ENCODE assay signal across 8 cellular contexts in genomic region chr15:56006371-56006770, GRCh38. TPM values are rescaled to one million over a fixed set of nuclear protein-coding genes. Genes with fewer than 3 reads are reported as not detected.
DNase-seq lines count a peak whose midpoint lies in the region; ATAC-seq and TF ChIP-seq lines count a peak whose summit lies in the region.
"Not testable (repeated sequence)": the region's sequence is repeated elsewhere in the genome, so short reads cannot be mapped to it uniquely, and the experiment has no call there.

No MANE protein-coding gene starts in this region.

- H3K36me3 Mint-ChIP-seq in activated naive CD4-positive, alpha-beta T cell treated with anti-CD3 and anti-CD28 coated beads, Interleukin-2, amount 50 U/mL, for 24 hours; neural progenitor cell: not testable (repeated sequence)

- TF ChIP-seq POLR2A in HCT116 (IDR thresholded peaks at IDR 0.05; ENCODE audit: borderline replicate concordance, extremely low read depth, insufficient read depth, insufficient read length): not testable (repeated sequence)

- H3K4me1 ChIP-seq in HCT116 (ENCODE audit: control insufficient read depth in 1 of 2, insufficient read depth in 2 of 2, low read length in 2 of 2); iPS-18a (ENCODE audit: control insufficient read depth, low read depth, low read length); neural progenitor cell; thoracic aorta (ENCODE audit: control insufficient read depth in 1 of 2, low read depth in 2 of 2): not testable (repeated sequence)

- H3K9ac ChIP-seq in HCT116 (ENCODE audit: low read length); iPS-18a (ENCODE audit: low read length); neural progenitor cell: not testable (repeated sequence)

- H3K9me3 ChIP-seq in HCT116 (ENCODE audit: control insufficient read depth in 1 of 2, insufficient read depth in 1 of 2, low read depth in 1 of 2, low read length in 2 of 2); iPS-18a (ENCODE audit: control insufficient read depth, low read depth, low read length); neural progenitor cell (ENCODE audit: low read depth); thoracic aorta: not testable (repeated sequence)

- not testable (repeated sequence) for ATAC-seq in HCT116
- peak; percentile 67 for ATAC-seq in thoracic aorta (ENCODE audit: insufficient number of reproducible peaks, low FRiP score, low read depth)

- BruUV-seq in HCT116 (replicated peaks; lab: Mats Ljungman, UMichigan): not testable (repeated sequence)

- peaks cover 12% of the 10 kb centered on the region for H3F3A ChIP-seq in neural progenitor cell (ENCODE audit: low read depth)

- peak overlapping the region; percentile 63 for H3K4me2 ChIP-seq in HCT116 (ENCODE audit: low read length)
- H3K4me2 ChIP-seq in neural progenitor cell: not testable (repeated sequence)

- CTCF ChIA-PET in HCT116 (lab: Charles Lee): not testable (repeated sequence)

- TF ChIP-seq RAD21 in HCT116 (IDR thresholded peaks at IDR 0.05; ENCODE audit: low read depth): not testable (repeated sequence)

- H3K9me3 Mint-ChIP-seq in activated naive CD4-positive, alpha-beta T cell treated with anti-CD3 and anti-CD28 coated beads, Interleukin-2, amount 50 U/mL, for 24 hours; neural progenitor cell: not testable (repeated sequence)

- intact Hi-C loops in HCT116 (cut with micrococcal nuclease): not testable (repeated sequence)

- H3K36me3 ChIP-seq in HCT116 (ENCODE audit: control insufficient read depth in 1 of 2, insufficient read depth in 2 of 2, low read length in 2 of 2); iPS-18a (ENCODE audit: control insufficient read depth, low read depth, low read length); neural progenitor cell; thoracic aorta: not testable (repeated sequence)

- POLR2A ChIA-PET in HCT116 (lab: Charles Lee): not testable (repeated sequence)

- peak; percentile 2 for DNase-seq in AG09309 (ENCODE audit: low read depth)
- not testable (repeated sequence) for DNase-seq in HCT116 (ENCODE audit: low read depth, low spot score); coronary artery (ENCODE audit: low spot score); fibroblast of mammary gland (ENCODE audit: low read depth); neural progenitor cell (ENCODE audit: low spot score); thoracic aorta (ENCODE audit: low spot score)

- RAD21 ChIA-PET in HCT116 (lab: Charles Lee; ENCODE audit: low non-redundant PET in 1 of 2, low total read pairs in 2 of 2, uncharacterized antibody in 2 of 2, unreplicated experiment in 2 of 2): not testable (repeated sequence)

- peak overlapping the region; percentile 66 for H3K4me3 Mint-ChIP-seq in activated naive CD4-positive, alpha-beta T cell treated with anti-CD3 and anti-CD28 coated beads, Interleukin-2, amount 50 U/mL, for 24 hours
- H3K4me3 Mint-ChIP-seq in neural progenitor cell: peak overlapping the region; percentile 84

- not testable (repeated sequence) for H3K27ac ChIP-seq in HCT116 (ENCODE audit: low read depth, low read length); iPS-18a (ENCODE audit: low read length); neural progenitor cell
- H3K27ac ChIP-seq in coronary artery (peak overlapping the region; percentile 60 to 66), thoracic aorta (peak overlapping the region; percentile 66 to 72)

- not testable (repeated sequence) for H3K79me2 ChIP-seq in HCT116 (ENCODE audit: insufficient read depth, low read length); neural progenitor cell (ENCODE audit: low read depth)

- H3K4me1 Mint-ChIP-seq in activated naive CD4-positive, alpha-beta T cell treated with anti-CD3 and anti-CD28 coated beads, Interleukin-2, amount 50 U/mL, for 24 hours: peaks cover 23% of the 10 kb centered on the region
- not testable (repeated sequence) for H3K4me1 Mint-ChIP-seq in neural progenitor cell

- H4K20me1 ChIP-seq in HCT116 (ENCODE audit: insufficient read depth); neural progenitor cell (ENCODE audit: low read depth): not testable (repeated sequence)

- TF ChIP-seq CTCF in AG09309 (IDR thresholded peaks at IDR 0.05; ENCODE audit: control insufficient read depth, insufficient read depth, low read depth, low read length, missing control alignments); HCT116 (IDR thresholded peaks at IDR 0.05 in 2 of 3, conservative IDR thresholded peaks at IDR 0.05 in 1 of 3; ENCODE audit: borderline replicate concordance in 1 of 3, insufficient read depth in 1 of 3, low read depth in 2 of 3, low read length in 2 of 3); coronary artery (IDR thresholded peaks at IDR 0.05); fibroblast of mammary gland (conservative IDR thresholded peaks at IDR 0.05; ENCODE audit: control insufficient read depth, insufficient read depth, low read depth, low read length); neural progenitor cell (IDR thresholded peaks at IDR 0.05); thoracic aorta (IDR thresholded peaks at IDR 0.05): not testable (repeated sequence)

- H3K4me3 ChIP-seq in AG09309 (ENCODE audit: control insufficient read depth, low read depth, low read length): peak overlapping the region; percentile 29
- H3K4me3 ChIP-seq in HCT116 (replicated peaks in 1 of 2; ENCODE audit: low read depth in 1 of 2, low read length in 2 of 2): peak overlapping the region; percentile 29 to 32
- H3K4me3 ChIP-seq in coronary artery: peak overlapping the region; percentile 66
- peak overlapping the region; percentile 37 for H3K4me3 ChIP-seq in fibroblast of mammary gland (ENCODE audit: control insufficient read depth, low read depth, low read length)
- peak overlapping the region; percentile 52 for H3K4me3 ChIP-seq in iPS-18a (ENCODE audit: low read length)
- peak overlapping the region; percentile 41 for H3K4me3 ChIP-seq in neural progenitor cell
- H3K4me3 ChIP-seq in thoracic aorta: peak overlapping the region; percentile 66

- H3K27ac Mint-ChIP-seq in activated naive CD4-positive, alpha-beta T cell treated with anti-CD3 and anti-CD28 coated beads, Interleukin-2, amount 50 U/mL, for 24 hours: peak overlapping the region; percentile 11
- not testable (repeated sequence) for H3K27ac Mint-ChIP-seq in neural progenitor cell

- H3K9me2 ChIP-seq in HCT116 (ENCODE audit: insufficient read depth): not testable (repeated sequence)

- H2AFZ ChIP-seq in HCT116 (ENCODE audit: low read depth, low read length, poor library complexity, severe bottlenecking): peak overlapping the region; percentile 76
- not testable (repeated sequence) for H2AFZ ChIP-seq in neural progenitor cell (replicated peaks)

- H3K27me3 Mint-ChIP-seq in activated naive CD4-positive, alpha-beta T cell treated with anti-CD3 and anti-CD28 coated beads, Interleukin-2, amount 50 U/mL, for 24 hours; neural progenitor cell (ENCODE audit: insufficient read depth, low read depth): not testable (repeated sequence)

- not testable (repeated sequence) for H3K27me3 ChIP-seq in HCT116 (ENCODE audit: insufficient read depth, low read length); thoracic aorta (replicated peaks; ENCODE audit: insufficient read depth)
- H3K27me3 ChIP-seq in iPS-18a (ENCODE audit: control insufficient read depth, insufficient read depth, low read length) (peaks cover 15% of the 10 kb centered on the region), neural progenitor cell (peaks cover 31% of the 10 kb centered on the region)

RNA-seq across cellular contexts. Expression of gene NEDD4, which starts 13.0 kb away (rescaled TPM):
- total RNA-seq in HCT116 (2021; ENCODE audit: unreplicated experiment) (13.7 TPM), neural progenitor cell (ENCODE audit: low replicate concordance) (16.1 and 36.7 TPM in 2 replicates), thoracic aorta (10 to 100 TPM; 25.3 to 27.4 TPM)
- polyA plus RNA-seq in HCT116 (2012): 3.1 and 4.1 TPM in 2 replicates
